ENCODE assay signal across 8 cellular contexts in the genomic region with DNA sequence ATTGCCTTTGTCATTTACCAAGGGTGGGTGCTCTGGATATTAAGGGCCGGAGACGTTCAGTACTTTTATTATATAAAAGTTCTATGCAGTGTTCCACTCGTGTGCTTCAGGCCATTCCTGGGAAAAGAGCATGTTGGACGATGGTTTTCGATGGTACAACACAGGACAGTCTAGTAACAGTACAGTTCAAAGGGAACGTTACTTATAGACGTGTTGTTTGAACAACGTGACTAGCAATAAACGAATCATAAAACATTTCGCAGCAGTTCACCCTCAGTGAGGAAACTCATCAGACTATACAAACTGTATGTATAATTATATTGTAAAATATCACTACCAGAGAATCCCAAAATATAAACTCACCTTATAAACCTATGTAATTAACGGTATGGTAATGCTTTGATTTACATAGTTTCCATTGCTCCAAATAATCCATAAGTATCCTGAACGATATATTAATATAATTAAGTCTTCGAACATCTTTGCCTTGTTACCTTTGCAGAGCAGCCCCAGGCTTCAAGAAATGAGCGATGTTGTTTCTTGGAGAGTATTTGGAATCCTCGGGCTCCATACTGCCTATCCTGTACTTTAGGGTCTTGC. TPM values are rescaled to one million over a fixed set of nuclear protein-coding genes. Genes with fewer than 3 reads are reported as not detected.
DNase-seq lines count a peak whose midpoint lies in the region; ATAC-seq and TF ChIP-seq lines count a peak whose summit lies in the region.

No MANE protein-coding gene starts in this region.

- H3K4me1 Mint-ChIP-seq in IgD-negative memory B cell = peaks cover 24 to 35% (median 30%) of the 10 kb centered on the region in 3 donors
- H3K4me1 Mint-ChIP-seq in naive B cell = peaks cover 22 to 58% (median 46%) of the 10 kb centered on the region in 3 donors

- H3K9me3 ChIP-seq in AG04450 (ENCODE audit: control insufficient read depth, insufficient read depth, low read length) = no peaks in the 10 kb centered on the region; the same call in 1 of the 2 replicates

- H3K27ac ChIP-seq in AG04450 (ENCODE audit: low read depth, low read length) = peak overlapping the region; percentile 84

- no peak for DNase-seq in AG04450 (ENCODE audit: low read depth, low spot score)
- no peak for DNase-seq in choroid plexus epithelial cell (ENCODE audit: low read depth)
- DNase-seq in naive B cell = no peak
- DNase-seq in NCI-H1417 treated with DMSO at 0.1 percent for 48 hours (lab: John Stamatoyannopoulos, UW) = no peak
- no peak for DNase-seq in AG20443 (ENCODE audit: low spot score)
- no peak for DNase-seq in posterior vena cava (ENCODE audit: low spot score)
- DNase-seq in HK-2 (ENCODE audit: unreplicated experiment) = no peak

- no peaks in the 10 kb centered on the region for H3K27me3 ChIP-seq in AG04450 (ENCODE audit: control insufficient read depth, insufficient read depth, low read length)

- H3K4me3 Mint-ChIP-seq in IgD-negative memory B cell = peak overlapping the region; percentile 92 to 100 (median 100)
- peak overlapping the region; percentile 88 to 100 (median 100) for H3K4me3 Mint-ChIP-seq in naive B cell

- H3K9me3 Mint-ChIP-seq in IgD-negative memory B cell = no peaks in the 10 kb centered on the region
- H3K9me3 Mint-ChIP-seq in naive B cell = no peaks in the 10 kb centered on the region

- peak overlapping the region; percentile 91 for H3K4me3 ChIP-seq in AG04450 (ENCODE audit: low read depth, low read length)
- peak overlapping the region; percentile 93 for H3K4me3 ChIP-seq in choroid plexus epithelial cell (ENCODE audit: low read depth, low read length)

- peak overlapping the region; percentile 86 to 100 (median 94) for H3K27ac Mint-ChIP-seq in IgD-negative memory B cell
- H3K27ac Mint-ChIP-seq in naive B cell = peak overlapping the region; percentile 94 to 100 (median 98)

- CTCF ChIA-PET in AG04450 (lab: Charles Lee) = interaction anchor here (1.6 to 3.3 kb wide), 3 partner anchors 34 to 88 kb away, joined by 3 to 14 read pairs (median 8); a partner anchor contains a TSS

- H3K27me3 Mint-ChIP-seq in IgD-negative memory B cell (no peaks in the 10 kb centered on the region), naive B cell (no peaks in the 10 kb centered on the region)

- POLR2A ChIA-PET in AG04450 (lab: Yijun Ruan, JAX) = interaction anchor here (0.5 to 2.5 kb wide), 8 partner anchors 10 to 162 kb away, joined by 3 to 26 read pairs (median 8); a partner anchor contains a TSS

- no peak for TF ChIP-seq CTCF in AG04450 (IDR thresholded peaks at IDR 0.05; ENCODE audit: low read depth, low read length)
- TF ChIP-seq CTCF in choroid plexus epithelial cell (conservative IDR thresholded peaks at IDR 0.05; ENCODE audit: low read depth, low read length) = no peak

- peaks cover 5% of the 10 kb centered on the region for H3K36me3 Mint-ChIP-seq in IgD-negative memory B cell
- H3K36me3 Mint-ChIP-seq in naive B cell = no peaks in the 10 kb centered on the region

- ATAC-seq in naive B cell (ENCODE audit: low read depth in 2 of 2) = no peak

- intact Hi-C loops in posterior vena cava (cut with DNase I) = no loop called here

RNA-seq across cellular contexts. Expression of a gene that starts 0.6 kb away (rescaled TPM):
- 60.6 and 63.6 TPM in 2 replicates for polyA plus RNA-seq in AG04450 (2011; rRNA removed)
- 62.0 and 70.9 TPM in 2 replicates for polyA minus RNA-seq in AG04450 (2011; rRNA and poly(A)+ RNA removed)
- polyA plus RNA-seq in IgD-negative memory B cell = 84.4 TPM
- 10 to 100 TPM; 29.2 to 98.6 (median 55.5) TPM for polyA plus RNA-seq in naive B cell (ENCODE audit: low read depth in 6 of 6)
- 10 to 100 TPM; 71.8 to 83.5 TPM for total RNA-seq in posterior vena cava

RNA-seq across cellular contexts. Expression of a gene that starts 10.3 kb away (rescaled TPM):
- polyA plus RNA-seq in AG04450 (2011; rRNA removed) (21.8 and 29.1 TPM in 2 replicates), IgD-negative memory B cell (13.8 TPM), naive B cell (ENCODE audit: low read depth in 6 of 6) (10 to 100 TPM in 4 of 6 donors, 1 to 10 TPM in 2; 3.1 to 15.5 (median 11.1) TPM)
- polyA minus RNA-seq in AG04450 (2011; rRNA and poly(A)+ RNA removed) = 50.3 and 67.2 TPM in 2 replicates
- total RNA-seq in posterior vena cava = 10 to 100 TPM; 17.9 to 19.9 TPM
